Comparison of ENCODE assay signal across 29 cellular contexts in genomic region chr11:129391864-129392263, GRCh38. TPM values are rescaled to one million over a fixed set of nuclear protein-coding genes. Genes with fewer than 3 reads are reported as not detected.
"Had no signal": no experiment of that assay in that cellular context is flagged by ENCODE, and none has a peak within 500 bp of the region (broad histone marks: within the 10 kb centered on the region; RNA-seq: fewer than 3 reads in every experiment).

No MANE protein-coding gene starts in this region.

- H3K27ac Mint-ChIP-seq: activated CD4-positive, alpha-beta T cell treated with anti-CD3 and anti-CD28 coated beads for 36 hours; activated naive CD8-positive, alpha-beta T cell; activated T-cell treated with anti-CD3 and anti-CD28 coated beads, Interleukin-2, amount 50 U/mL, for 72 hours; naive B cell; stimulated activated naive B cell treated with anti-CD40 and anti-IgM and Interleukin-4, amounts not matched to agents 10 μg/mL and 1 μg/mL and 100 μg/mL, for 72 hours had no signal

- H3K4me1 Mint-ChIP-seq: activated CD4-positive, alpha-beta T cell treated with anti-CD3 and anti-CD28 coated beads for 36 hours; naive B cell; stimulated activated naive B cell treated with anti-CD40 and anti-IgM and Interleukin-4, amounts not matched to agents 10 μg/mL and 1 μg/mL and 100 μg/mL, for 72 hours had no signal

- H3K4me1 ChIP-seq: left ventricle myocardium inferior, right lobe of liver, tibial artery had no signal

- ATAC-seq: activated CD4-positive, alpha-beta T cell treated with anti-CD3 and anti-CD28 coated beads for 36 hours; activated T-cell treated with anti-CD3 and anti-CD28 coated beads, Interleukin-2, amount 50 U/mL, for 72 hours; heart right ventricle; right lobe of liver; stimulated activated naive B cell treated with anti-CD40 and anti-IgM and Interleukin-4, amounts not matched to agents 10 μg/mL and 1 μg/mL and 100 μg/mL, for 72 hours had no signal

- H3K4me3 ChIP-seq: esophagus squamous epithelium, heart right ventricle, left ventricle myocardium inferior, lung, right lobe of liver, stomach, tibial artery had no signal

- H3K9me3 ChIP-seq: esophagus squamous epithelium, heart right ventricle, left ventricle myocardium inferior, neutrophil, right lobe of liver, stomach, tibial artery had no signal

- H3K9me3 Mint-ChIP-seq: activated T-cell treated with anti-CD3 and anti-CD28 coated beads, Interleukin-2, amount 50 U/mL, for 72 hours; nephron progenitor cell; stimulated activated naive B cell treated with anti-CD40 and anti-IgM and Interleukin-4, amounts not matched to agents 10 μg/mL and 1 μg/mL and 100 μg/mL, for 72 hours had no signal

- H3K27ac ChIP-seq: epithelial cell of prostate, heart right ventricle, left ventricle myocardium inferior, neutrophil, right lobe of liver, stomach, tibial artery had no signal

- DNase-seq: activated CD4-positive, alpha-beta T cell treated with anti-CD3 and anti-CD28 coated beads for 36 hours; activated CD4-positive, CD25-positive, alpha-beta regulatory T cell; activated naive CD4-positive, alpha-beta T cell treated with Interleukin-2 at 50 U/mL for 16 hours; activated T-cell treated with anti-CD3 and anti-CD28 coated beads for 4 hours; activated T-cell treated with anti-CD3 and anti-CD28 coated beads, Interleukin-2, amount 50 U/mL, for 72 hours; anterior cingulate cortex; effector CD8-positive, alpha-beta T cell; esophagus squamous epithelium; foreskin melanocyte; heart right ventricle; kidney glomerular epithelial cell; left ventricle myocardium inferior; naive B cell; nephron progenitor cell; right lobe of liver; stimulated activated CD4-positive, alpha-beta T cell treated with anti-CD3 and anti-CD28 coated beads, Interleukin-4, amount 100 ng/mL, for 24 hours; stimulated activated naive B cell treated with anti-CD40 and anti-IgM and Interleukin-4, amounts not matched to agents 10 μg/mL and 1 μg/mL and 100 μg/mL, for 72 hours; stomach; tibial artery had no signal

- H3K4me3 Mint-ChIP-seq: activated CD4-positive, alpha-beta T cell treated with anti-CD3 and anti-CD28 coated beads for 36 hours; activated naive CD8-positive, alpha-beta T cell; activated T-cell treated with anti-CD3 and anti-CD28 coated beads, Interleukin-2, amount 50 U/mL, for 72 hours; nephron progenitor cell; stimulated activated naive B cell treated with anti-CD40 and anti-IgM and Interleukin-4, amounts not matched to agents 10 μg/mL and 1 μg/mL and 100 μg/mL, for 72 hours had no signal

- H3K36me3 ChIP-seq: esophagus squamous epithelium, heart right ventricle, left ventricle myocardium inferior, neutrophil, right lobe of liver, stomach, tibial artery had no signal

- H3K36me3 Mint-ChIP-seq: activated naive CD8-positive, alpha-beta T cell; naive B cell; stimulated activated naive B cell treated with anti-CD40 and anti-IgM and Interleukin-4, amounts not matched to agents 10 μg/mL and 1 μg/mL and 100 μg/mL, for 72 hours had no signal

- H3K27me3 ChIP-seq: right lobe of liver had no signal

RNA-seq across cellular contexts. Expression of gene BARX2, which starts 16.2 kb away (rescaled TPM):
- total RNA-seq: dermis microvascular lymphatic vessel endothelial cell, glomerular endothelial cell, heart right ventricle, left ventricle myocardium inferior, mesenteric fat pad, osteocyte, posterior vena cava, right lobe of liver, skeletal muscle tissue had no signal
